In genomic region chr3:66403268-66403990, GRCh38 we compare ENCODE assay signal across 17 cellular contexts.
DNase-seq lines count a peak whose midpoint lies in the region; ATAC-seq and TF ChIP-seq lines count a peak whose summit lies in the region.
"Had no signal": no experiment of that assay in that cellular context is flagged by ENCODE, and none has a peak within 500 bp of the region (broad histone marks: within the 10 kb centered on the region; RNA-seq: fewer than 3 reads in every experiment).

No MANE protein-coding gene starts in this region.

- no peak overlapping the region for H2BK120ac ChIP-seq in H9 (ENCODE audit: low read depth, low read length, poor library complexity, severe bottlenecking)
- no peak overlapping the region for H2BK120ac ChIP-seq in neuronal stem cell (ENCODE audit: low read depth, low read length)

- H3K56ac ChIP-seq in H9 (ENCODE audit: insufficient read length, low read depth, low read length), result no peak overlapping the region

- no peaks in the 10 kb centered on the region for H4K20me1 ChIP-seq in H9 (ENCODE audit: control insufficient read depth, insufficient read depth, insufficient read length)

- H3K9ac ChIP-seq in H9 (ENCODE audit: extremely low read depth, insufficient read length, low read length), result no peak overlapping the region
- peak overlapping the region; percentile 38 for H3K9ac ChIP-seq in neuronal stem cell (ENCODE audit: low read depth, low read length, poor library complexity)
- no peak overlapping the region for H3K9ac ChIP-seq in colonic mucosa (ENCODE audit: low read depth in 2 of 2, low read length in 2 of 2)

- H3K9me3 Mint-ChIP-seq in H9 (no peaks in the 10 kb centered on the region; a peak in 1 of 5 replicates), endothelial cell (ENCODE audit: unreplicated experiment) (no peaks in the 10 kb centered on the region)
- H3K9me3 Mint-ChIP-seq: activated B cell treated with CpG ODN at 0.5 μM for 24 hours; central memory CD8-positive, alpha-beta T cell had no signal

- H3K27me3 ChIP-seq in H9 (ENCODE audit: insufficient read depth, low read length) (no peaks in the 10 kb centered on the region), neuronal stem cell (ENCODE audit: control insufficient read depth in 3 of 3, insufficient read depth in 3 of 3, low read depth in 1 of 3, low read length in 3 of 3) (no peaks in the 10 kb centered on the region), colonic mucosa (no peaks in the 10 kb centered on the region)

- H2BK15ac ChIP-seq in H9 (ENCODE audit: low read depth, low read length) (no peak overlapping the region), neuronal stem cell (ENCODE audit: low read length) (no peak overlapping the region)

- H3K14ac ChIP-seq in H9 (ENCODE audit: insufficient read depth, low read length) (no peak overlapping the region; the same call in 1 of the 2 replicates), neuronal stem cell (ENCODE audit: low read length) (no peak overlapping the region)

- intact Hi-C loops in colonic mucosa (cut with DNase I), result loop anchor here (10.0 kb wide), 1 partner anchor 91 kb away; no protein-coding TSS in a partner anchor

- H4K91ac ChIP-seq in H9 (ENCODE audit: insufficient read length, low read depth, low read length), result no peak overlapping the region
- H4K91ac ChIP-seq in neuronal stem cell (ENCODE audit: low read depth, low read length, poor library complexity), result no peak overlapping the region

- H3K79me1 ChIP-seq in H9 (ENCODE audit: insufficient read depth, low read depth, low read length, poor library complexity, severe bottlenecking), result peaks cover 5% of the 10 kb centered on the region
- H3K79me1 ChIP-seq in neuronal stem cell (ENCODE audit: low read depth, low read length), result peaks cover 19% of the 10 kb centered on the region

- no CpG with 5 or more reads among the region's 13 CpGs for WGBS in H9 (ENCODE audit: extremely low coverage, insufficient read length, low lambda C conversion rate)
- WGBS in neuronal stem cell (ENCODE audit: extremely low coverage in 2 of 2, insufficient read length in 2 of 2, insufficient replicate concordance in 1 of 2), 2 donors, result no CpG with 5 or more reads among the region's 13 CpGs

- TF ChIP-seq CTCF in H9 (conservative IDR thresholded peaks at IDR 0.05) (no peak), endothelial cell (IDR thresholded peaks at IDR 0.05; ENCODE audit: unreplicated experiment) (no peak), colonic mucosa (IDR thresholded peaks at IDR 0.05) (no peak)

- H3K18ac ChIP-seq in H9 (ENCODE audit: insufficient read length, low read depth, low read length), result no peak overlapping the region
- H3K18ac ChIP-seq in neuronal stem cell (ENCODE audit: low read length), result peak overlapping the region; percentile 54

- H4K8ac ChIP-seq in H9 (replicated peaks; ENCODE audit: insufficient read length, low read depth, low read length), result no peak overlapping the region
- H4K8ac ChIP-seq in neuronal stem cell (ENCODE audit: low read depth, low read length), result no peak overlapping the region

- H3K27ac Mint-ChIP-seq in H9, result peak overlapping the region; percentile 74 to 90 (median 74); a peak in 6 of 7 replicates
- peak overlapping the region; percentile 49 for H3K27ac Mint-ChIP-seq in endothelial cell (ENCODE audit: unreplicated experiment)
- H3K27ac Mint-ChIP-seq: activated B cell treated with CpG ODN at 0.5 μM for 24 hours; activated naive CD8-positive, alpha-beta T cell had no signal

- H3K23me2 ChIP-seq in H9 (ENCODE audit: insufficient read length, low read depth, low read length, poor library complexity, severe bottlenecking), result no peaks in the 10 kb centered on the region

- H2AK5ac ChIP-seq in H9 (ENCODE audit: insufficient read length, low read length) (no peak overlapping the region), neuronal stem cell (ENCODE audit: low read depth, low read length) (no peak overlapping the region)

- no peak overlapping the region for H2AFZ ChIP-seq in H9 (ENCODE audit: low read length)
- H2AFZ ChIP-seq in neuronal stem cell (ENCODE audit: low read length), result no peak overlapping the region

- H3K79me2 ChIP-seq in H9 (ENCODE audit: insufficient read depth, low read length), result no peaks in the 10 kb centered on the region; the same call in 1 of the 2 replicates

- H3K27me3 Mint-ChIP-seq in H9 (ENCODE audit: low read depth) (no peaks in the 10 kb centered on the region; the same call in 1 of the 2 replicates), endothelial cell (ENCODE audit: unreplicated experiment) (peaks cover 9% of the 10 kb centered on the region)
- H3K27me3 Mint-ChIP-seq: activated B cell treated with CpG ODN at 0.5 μM for 24 hours; activated naive CD8-positive, alpha-beta T cell; central memory CD8-positive, alpha-beta T cell had no signal

- H3K9me3 ChIP-seq in H9 (ENCODE audit: control insufficient read depth, low read depth, low read length), result no peaks in the 10 kb centered on the region
- H3K9me3 ChIP-seq in neuronal stem cell (replicated peaks in 1 of 2; ENCODE audit: control insufficient read depth in 2 of 2, insufficient read depth in 1 of 2, low read depth in 1 of 2, low read length in 2 of 2), result no peaks in the 10 kb centered on the region
- no peaks in the 10 kb centered on the region for H3K9me3 ChIP-seq in colonic mucosa

- H2BK12ac ChIP-seq in H9 (ENCODE audit: insufficient read length, low read depth, low read length), result no peak overlapping the region
- H2BK12ac ChIP-seq in neuronal stem cell (ENCODE audit: low read length), result no peak overlapping the region

- no peak overlapping the region for H3T11ph ChIP-seq in H9 (ENCODE audit: low read length)

- H3K4me1 ChIP-seq in H9 (ENCODE audit: insufficient read depth, low read length) (no peaks in the 10 kb centered on the region), neuronal stem cell (ENCODE audit: control insufficient read depth in 2 of 2, insufficient read depth in 1 of 2, low read depth in 1 of 2, low read length in 2 of 2) (peaks cover 34% of the 10 kb centered on the region in 2 donors), colonic mucosa (peaks cover 5% of the 10 kb centered on the region)

- H3K36me3 ChIP-seq in neuronal stem cell (replicated peaks in 1 of 2; ENCODE audit: control insufficient read depth in 2 of 2, insufficient read depth in 2 of 2, low read length in 2 of 2) (peaks cover 74 to 90% of the 10 kb centered on the region in 2 donors), colonic mucosa (no peaks in the 10 kb centered on the region)

- H3K4ac ChIP-seq in H9 (ENCODE audit: low read depth, low read length) (no peak overlapping the region), neuronal stem cell (ENCODE audit: low read length) (no peak overlapping the region)

- H3K4me3 ChIP-seq in neuronal stem cell (ENCODE audit: low read length in 2 of 2) (no peak overlapping the region), colonic mucosa (no peak overlapping the region)

- H3K4me3 Mint-ChIP-seq in H9, result no peak overlapping the region
- peak overlapping the region; percentile 47 for H3K4me3 Mint-ChIP-seq in endothelial cell (ENCODE audit: unreplicated experiment)
- H3K4me3 Mint-ChIP-seq: activated B cell treated with CpG ODN at 0.5 μM for 24 hours; activated naive CD8-positive, alpha-beta T cell; central memory CD8-positive, alpha-beta T cell had no signal

- peaks cover 34 to 37% of the 10 kb centered on the region in 2 experiments for H3K4me1 Mint-ChIP-seq in H9
- H3K4me1 Mint-ChIP-seq in endothelial cell (ENCODE audit: unreplicated experiment), result peaks cover 14% of the 10 kb centered on the region
- H3K4me1 Mint-ChIP-seq: activated B cell treated with CpG ODN at 0.5 μM for 24 hours had no signal

- no peak overlapping the region for H2BK5ac ChIP-seq in H9 (ENCODE audit: insufficient read length, low read length)
- H2BK5ac ChIP-seq in neuronal stem cell (ENCODE audit: low read length), result no peak overlapping the region

- H3K23ac ChIP-seq in H9 (ENCODE audit: insufficient read length, low read depth, low read length) (no peak overlapping the region), neuronal stem cell (ENCODE audit: low read depth, low read length, poor library complexity) (no peak overlapping the region)

- no peak overlapping the region for H4K5ac ChIP-seq in H9 (ENCODE audit: insufficient read length, low read depth, low read length)

- peaks cover 59 to 90% (median 86%) of the 10 kb centered on the region in 3 experiments; a peak in 6 of 7 replicates for H3K36me3 Mint-ChIP-seq in H9 (ENCODE audit: insufficient read depth in 1 of 3, low read depth in 3 of 3)
- peaks cover 14% of the 10 kb centered on the region for H3K36me3 Mint-ChIP-seq in endothelial cell (ENCODE audit: low read depth, unreplicated experiment)

- ATAC-seq in HG03139 (IDR thresholded peaks at IDR 0.05; ENCODE audit: unreplicated experiment), result no peak
- ATAC-seq: left lobe of liver had no signal

- H3K4me2 ChIP-seq in H9 (ENCODE audit: insufficient read depth, insufficient read length, low read length) (no peak overlapping the region), neuronal stem cell (ENCODE audit: insufficient read depth, low read length, poor library complexity, severe bottlenecking) (no peak overlapping the region)

- H2BK20ac ChIP-seq in H9 (ENCODE audit: low read depth, low read length, poor library complexity, severe bottlenecking), result no peak overlapping the region

- DNase-seq in AG08395 (ENCODE audit: low spot score), result peak; percentile 34
- DNase-seq in H9, result no peak
- no peak for DNase-seq in endothelial cell (ENCODE audit: low spot score)
- no peak for DNase-seq in neuronal stem cell (ENCODE audit: low spot score)
- DNase-seq in SK-N-DZ (ENCODE audit: low spot score), result no peak
- no peak for DNase-seq in colonic mucosa
- DNase-seq in activated CD8-positive, alpha-beta memory T cell treated with anti-CD3 and anti-CD28 coated beads, Interleukin-2, amount 50 U/mL, for 4 hours, result no peak
- DNase-seq: activated B cell treated with CpG ODN at 0.5 μM for 24 hours, AML-193, DMS153, hippocampal formation, NCI-H69 had no signal

- no peak overlapping the region for H3K27ac ChIP-seq in H9 (ENCODE audit: insufficient read length, low read depth, low read length)
- no peak overlapping the region for H3K27ac ChIP-seq in neuronal stem cell (replicated peaks; ENCODE audit: low read length)
- H3K27ac ChIP-seq in colonic mucosa, result no peak overlapping the region
- H3K27ac ChIP-seq: epithelial cell of prostate had no signal
